In genomic region chr16:75269358-75269757, GRCh38 we compare ENCODE assay signal across 12 cellular contexts. TPM values are rescaled to one million over a fixed set of nuclear protein-coding genes. Genes with fewer than 3 reads are reported as not detected.
"Had no signal": no experiment of that assay in that cellular context is flagged by ENCODE, and none has a peak within 500 bp of the region (broad histone marks: within the 10 kb centered on the region; RNA-seq: fewer than 3 reads in every experiment).

No MANE protein-coding gene starts in this region.

RNA-seq across cellular contexts. Expression of gene BCAR1, which starts 17.9 kb away (rescaled TPM):
- total RNA-seq: activated B cell treated with CpG ODN at 0.5 μM for 24 hours; T-helper 2 cell treated with Interferon-gamma antibody and Interleukin-4, amounts not matched to agents 100 ng/mL and 5 ng/mL, for 36 hours had no signal

RNA-seq across cellular contexts. Expression of gene CTRB1, which starts 50.6 kb away (rescaled TPM):
- total RNA-seq: activated B cell treated with CpG ODN at 0.5 μM for 24 hours; activated CD8-positive, alpha-beta T cell treated with anti-CD3 and anti-CD28 coated beads for 36 hours; activated T-helper 17 cell treated with anti-CD3 and anti-CD28 coated beads, Interleukin-2, amount 50 U/mL, for 72 hours; astrocyte; bronchial epithelial cell; cardiac septum; cerebellum; endodermal cell; esophagus muscularis mucosa; foreskin keratinocyte; gastrocnemius medialis; T-helper 2 cell treated with Interferon-gamma antibody and Interleukin-4, amounts not matched to agents 100 ng/mL and 5 ng/mL, for 36 hours had no signal
- polyA plus RNA-seq: foreskin keratinocyte had no signal
